ENCODE assay signal across 8 cellular contexts in the genomic region with DNA sequence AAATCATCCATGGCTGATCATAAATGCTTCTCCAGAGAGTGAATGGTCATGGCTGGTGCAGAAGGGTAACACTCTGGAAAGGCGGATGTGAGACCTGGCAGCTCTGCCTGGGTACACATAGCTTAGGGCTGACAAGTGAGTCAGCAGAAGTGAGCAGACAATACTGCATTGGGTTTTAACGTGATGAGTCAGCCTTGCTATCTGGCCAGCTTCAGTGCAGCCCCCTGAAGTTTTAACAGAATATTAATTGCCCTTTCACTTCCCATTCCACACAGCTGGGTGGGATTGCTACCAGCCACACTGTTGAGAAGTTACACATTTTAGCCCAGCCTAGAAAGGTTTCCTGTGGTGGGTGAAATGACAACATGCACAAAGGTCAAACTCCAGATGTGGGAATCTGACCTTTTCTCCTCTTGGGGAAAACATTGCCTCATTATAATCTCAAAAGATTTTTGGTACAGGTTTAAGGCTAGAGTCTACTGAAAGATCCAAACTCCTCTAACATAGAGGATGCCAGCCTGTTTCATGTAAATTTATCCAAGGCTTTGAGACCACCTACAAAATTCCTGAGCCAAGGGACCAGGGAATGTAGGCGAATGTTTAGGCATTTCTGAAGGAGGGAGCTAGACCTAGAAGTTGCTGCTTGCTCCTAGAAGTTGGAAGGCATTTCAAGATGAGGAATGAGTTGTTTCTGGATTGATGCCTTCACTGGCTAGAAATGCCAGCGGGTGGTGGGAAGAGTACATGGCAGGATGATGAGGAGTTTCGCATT.
DNase-seq lines count a peak whose midpoint lies in the region; ATAC-seq and TF ChIP-seq lines count a peak whose summit lies in the region.

No MANE protein-coding gene starts in this region.

- ATAC-seq in GM18909 (IDR thresholded peaks at IDR 0.05; ENCODE audit: poor library complexity, unreplicated experiment), result peak; percentile 98
- ATAC-seq in HG03064 (IDR thresholded peaks at IDR 0.05; ENCODE audit: low read depth, unreplicated experiment), result peak; percentile 96

- peaks cover 17% of the 10 kb centered on the region for H3K9me3 Mint-ChIP-seq in nephron progenitor cell

- H3K4me3 Mint-ChIP-seq in nephron progenitor cell, result no peak overlapping the region

- H3K27me3 Mint-ChIP-seq in nephron progenitor cell (ENCODE audit: low read depth, poor library complexity), result no peaks in the 10 kb centered on the region

- H3K36me3 Mint-ChIP-seq in nephron progenitor cell (ENCODE audit: low read depth), result peaks cover 16% of the 10 kb centered on the region

- peaks cover 48% of the 10 kb centered on the region for H3K4me1 Mint-ChIP-seq in nephron progenitor cell

- peak overlapping the region; percentile 97 for H3K27ac Mint-ChIP-seq in nephron progenitor cell

- TF ChIP-seq CTCF in AG10803 (conservative IDR thresholded peaks at IDR 0.05; ENCODE audit: low read length), result no peak
- TF ChIP-seq CTCF in nephron progenitor cell (IDR thresholded peaks at IDR 0.05), result no peak

- peak; percentile 98 for DNase-seq in AG10803 (ENCODE audit: low read depth)
- DNase-seq in OCI-M2 (lab: John Stamatoyannopoulos, UW; ENCODE audit: unreplicated experiment), result peak; percentile 54
- peak; percentile 54 for DNase-seq in epidermal melanocyte (ENCODE audit: insufficient read length, low spot score)
- DNase-seq in nephron progenitor cell, result peak; percentile 17
- no peak for DNase-seq in NCI-H1092 treated with DMSO at 0.1 percent for 48 hours (lab: John Stamatoyannopoulos, UW)
- no peak for DNase-seq in HuH-7.5 (ENCODE audit: low spot score)

- H3K4me3 ChIP-seq in AG10803 (ENCODE audit: low read length), result no peak overlapping the region

Comparison
In these comparisons a context has a peak if more than half of its experiments do, and no peak if none do; other contexts are left out.
1. DNase-seq: peak in AG10803 (single experiment), OCI-M2 (single experiment), epidermal melanocyte (single experiment) and nephron progenitor cell (single experiment); none in NCI-H1092 treated with DMSO at 0.1 percent for 48 hours (single experiment) and HuH-7.5 (single experiment).